ENCODE assay signal across 26 cellular contexts in genomic region chr14:100560999-100561398, GRCh38.
"Had no signal": no experiment of that assay in that cellular context is flagged by ENCODE, and none has a peak within 500 bp of the region (broad histone marks: within the 10 kb centered on the region; RNA-seq: fewer than 3 reads in every experiment).

No MANE protein-coding gene starts in this region.

- H3K4me3 ChIP-seq: left lung, lower lobe of right lung, neural progenitor cell, ovary, skin epidermis, suprapubic skin, thoracic aorta, tibial artery, upper lobe of right lung had no signal

- H3K9ac ChIP-seq: neural progenitor cell had no signal

- FAIRE-seq: keratinocyte, urothelium cell line had no signal

- H3K27ac ChIP-seq: left lung, lower lobe of right lung, neural progenitor cell, ovary, skin epidermis, suprapubic skin, thoracic aorta, tibial artery, upper lobe of right lung had no signal

- H3K27me3 ChIP-seq: ovary had no signal

- H3K9me3 ChIP-seq: left lung, lower lobe of right lung, ovary, suprapubic skin, thoracic aorta, tibial artery, upper lobe of right lung had no signal

- H3K4me1 ChIP-seq: tibial artery, upper lobe of right lung had no signal

- DNase-seq: hippocampal formation; kidney glomerular epithelial cell; left cardiac atrium; left lung; lower lobe of right lung; mammary epithelial cell; mesendoderm; naive B cell; natural killer cell; nephron progenitor cell; ovary; right cardiac atrium; stimulated activated CD4-positive, alpha-beta T cell treated with anti-CD3 and anti-CD28 coated beads, Interleukin-12 subunit alpha, Interleukin-12 subunit beta, amount 100 ng/mL, for 4 hours; stimulated activated CD4-positive, alpha-beta T cell treated with anti-CD3 and anti-CD28 coated beads, Interleukin-15, amount 100 ng/mL, for 24 hours; stimulated activated CD4-positive, alpha-beta T cell treated with anti-CD3 and anti-CD28 coated beads, Interleukin-2, amount 100 ng/mL, for 24 hours; stimulated activated CD4-positive, alpha-beta T cell treated with anti-CD3 and anti-CD28 coated beads, Interleukin-4, amount 100 ng/mL, for 24 hours; stimulated activated naive CD4-positive, alpha-beta T cell; tibial artery; trophoblast cell; upper lobe of right lung had no signal

- H3K4me2 ChIP-seq: neural progenitor cell had no signal

- H3K36me3 ChIP-seq: left lung, lower lobe of right lung, neural progenitor cell, ovary, suprapubic skin, thoracic aorta, tibial artery, upper lobe of right lung had no signal

- H2AFZ ChIP-seq: neural progenitor cell had no signal
